Comparison of ENCODE assay signal across 3 cellular contexts in the genomic region with DNA sequence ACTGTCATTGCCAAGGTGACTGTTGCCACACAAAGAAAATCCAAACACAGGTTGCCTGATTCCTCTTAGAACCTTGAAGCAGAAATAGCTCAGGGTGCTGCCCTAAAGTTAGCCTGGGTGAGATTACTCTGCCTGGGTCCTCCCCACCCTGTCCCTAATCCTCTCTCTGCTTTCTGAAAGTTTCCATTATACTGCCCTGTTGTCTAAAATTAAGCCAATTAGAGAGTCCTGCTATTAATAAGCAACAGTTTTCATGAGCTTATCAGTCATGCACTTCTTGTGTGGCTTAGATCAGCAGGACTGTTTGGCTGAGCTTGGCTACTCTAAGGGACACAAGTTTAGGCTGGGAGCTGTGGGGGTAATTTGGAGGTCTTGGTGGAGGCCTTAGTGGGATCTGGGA.
TF ChIP-seq lines count a peak whose summit lies in the region.

No MANE protein-coding gene starts in this region.

TF ChIP-seq in liver, 16 proteins besides CTCF, POLR2A, EP300 and RAD21:
- no peak for TF ChIP-seq SP1 (IDR thresholded peaks at IDR 0.05)
- TF ChIP-seq RXRA (IDR thresholded peaks at IDR 0.05): peak; percentile 33 to 46
- no peak for TF ChIP-seq YY1 (IDR thresholded peaks at IDR 0.05)

TF ChIP-seq in HepG2, 621 proteins besides CTCF, POLR2A, EP300 and RAD21:
- TF ChIP-seq, protein P1, sequence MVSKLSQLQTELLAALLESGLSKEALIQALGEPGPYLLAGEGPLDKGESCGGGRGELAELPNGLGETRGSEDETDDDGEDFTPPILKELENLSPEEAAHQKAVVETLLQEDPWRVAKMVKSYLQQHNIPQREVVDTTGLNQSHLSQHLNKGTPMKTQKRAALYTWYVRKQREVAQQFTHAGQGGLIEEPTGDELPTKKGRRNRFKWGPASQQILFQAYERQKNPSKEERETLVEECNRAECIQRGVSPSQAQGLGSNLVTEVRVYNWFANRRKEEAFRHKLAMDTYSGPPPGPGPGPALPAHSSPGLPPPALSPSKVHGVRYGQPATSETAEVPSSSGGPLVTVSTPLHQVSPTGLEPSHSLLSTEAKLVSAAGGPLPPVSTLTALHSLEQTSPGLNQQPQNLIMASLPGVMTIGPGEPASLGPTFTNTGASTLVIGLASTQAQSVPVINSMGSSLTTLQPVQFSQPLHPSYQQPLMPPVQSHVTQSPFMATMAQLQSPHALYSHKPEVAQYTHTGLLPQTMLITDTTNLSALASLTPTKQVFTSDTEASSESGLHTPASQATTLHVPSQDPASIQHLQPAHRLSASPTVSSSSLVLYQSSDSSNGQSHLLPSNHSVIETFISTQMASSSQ (IDR thresholded peaks at IDR 0.05; ENCODE audit: low read depth): no peak
- TF ChIP-seq, protein P1 (CRISPR knock-in tag; IDR thresholded peaks at IDR 0.05; ENCODE audit: borderline replicate concordance): no peak
- TF ChIP-seq ZMAT3 (CRISPR knock-in tag; conservative IDR thresholded peaks at IDR 0.05) (no peak), ZNF788 (CRISPR knock-in tag; IDR thresholded peaks at IDR 0.05; ENCODE audit: borderline replicate concordance) (no peak), JARID2 (CRISPR knock-in tag; IDR thresholded peaks at IDR 0.05; ENCODE audit: insufficient replicate concordance) (no peak)

TF ChIP-seq in GM23338, 12 proteins besides CTCF, POLR2A, EP300 and RAD21:
- no peak for TF ChIP-seq CREB1 (CRISPR knock-in tag; IDR thresholded peaks at IDR 0.05; ENCODE audit: low read depth)
- no peak for TF ChIP-seq POLR2AphosphoS5 (IDR thresholded peaks at IDR 0.05; ENCODE audit: low read depth)
- no peak for TF ChIP-seq EZH2phosphoT487 (IDR thresholded peaks at IDR 0.05; ENCODE audit: unreplicated experiment)
- TF ChIP-seq, protein P2, sequence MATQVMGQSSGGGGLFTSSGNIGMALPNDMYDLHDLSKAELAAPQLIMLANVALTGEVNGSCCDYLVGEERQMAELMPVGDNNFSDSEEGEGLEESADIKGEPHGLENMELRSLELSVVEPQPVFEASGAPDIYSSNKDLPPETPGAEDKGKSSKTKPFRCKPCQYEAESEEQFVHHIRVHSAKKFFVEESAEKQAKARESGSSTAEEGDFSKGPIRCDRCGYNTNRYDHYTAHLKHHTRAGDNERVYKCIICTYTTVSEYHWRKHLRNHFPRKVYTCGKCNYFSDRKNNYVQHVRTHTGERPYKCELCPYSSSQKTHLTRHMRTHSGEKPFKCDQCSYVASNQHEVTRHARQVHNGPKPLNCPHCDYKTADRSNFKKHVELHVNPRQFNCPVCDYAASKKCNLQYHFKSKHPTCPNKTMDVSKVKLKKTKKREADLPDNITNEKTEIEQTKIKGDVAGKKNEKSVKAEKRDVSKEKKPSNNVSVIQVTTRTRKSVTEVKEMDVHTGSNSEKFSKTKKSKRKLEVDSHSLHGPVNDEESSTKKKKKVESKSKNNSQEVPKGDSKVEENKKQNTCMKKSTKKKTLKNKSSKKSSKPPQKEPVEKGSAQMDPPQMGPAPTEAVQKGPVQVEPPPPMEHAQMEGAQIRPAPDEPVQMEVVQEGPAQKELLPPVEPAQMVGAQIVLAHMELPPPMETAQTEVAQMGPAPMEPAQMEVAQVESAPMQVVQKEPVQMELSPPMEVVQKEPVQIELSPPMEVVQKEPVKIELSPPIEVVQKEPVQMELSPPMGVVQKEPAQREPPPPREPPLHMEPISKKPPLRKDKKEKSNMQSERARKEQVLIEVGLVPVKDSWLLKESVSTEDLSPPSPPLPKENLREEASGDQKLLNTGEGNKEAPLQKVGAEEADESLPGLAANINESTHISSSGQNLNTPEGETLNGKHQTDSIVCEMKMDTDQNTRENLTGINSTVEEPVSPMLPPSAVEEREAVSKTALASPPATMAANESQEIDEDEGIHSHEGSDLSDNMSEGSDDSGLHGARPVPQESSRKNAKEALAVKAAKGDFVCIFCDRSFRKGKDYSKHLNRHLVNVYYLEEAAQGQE (IDR thresholded peaks at IDR 0.05; ENCODE audit: unreplicated experiment): no peak
- TF ChIP-seq, protein P3, sequence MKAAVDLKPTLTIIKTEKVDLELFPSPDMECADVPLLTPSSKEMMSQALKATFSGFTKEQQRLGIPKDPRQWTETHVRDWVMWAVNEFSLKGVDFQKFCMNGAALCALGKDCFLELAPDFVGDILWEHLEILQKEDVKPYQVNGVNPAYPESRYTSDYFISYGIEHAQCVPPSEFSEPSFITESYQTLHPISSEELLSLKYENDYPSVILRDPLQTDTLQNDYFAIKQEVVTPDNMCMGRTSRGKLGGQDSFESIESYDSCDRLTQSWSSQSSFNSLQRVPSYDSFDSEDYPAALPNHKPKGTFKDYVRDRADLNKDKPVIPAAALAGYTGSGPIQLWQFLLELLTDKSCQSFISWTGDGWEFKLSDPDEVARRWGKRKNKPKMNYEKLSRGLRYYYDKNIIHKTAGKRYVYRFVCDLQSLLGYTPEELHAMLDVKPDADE (IDR thresholded peaks at IDR 0.05): no peak
